ENCODE assay signal across 8 cellular contexts in genomic region chr6:148761532-148761951, GRCh38. TPM values are rescaled to one million over a fixed set of nuclear protein-coding genes. Genes with fewer than 3 reads are reported as not detected.
DNase-seq lines count a peak whose midpoint lies in the region; ATAC-seq and TF ChIP-seq lines count a peak whose summit lies in the region.

No MANE protein-coding gene starts in this region.

- H3K27ac ChIP-seq in HEK293 (ENCODE audit: extremely low read depth, low read depth, low read length): peak overlapping the region; percentile 51; the same call in 1 of the 2 replicates
- peak overlapping the region; percentile 74 for H3K27ac ChIP-seq in fibroblast of lung (ENCODE audit: insufficient read depth, low read length)

- H3K27me3 ChIP-seq in fibroblast of lung (ENCODE audit: control insufficient read depth, insufficient read depth, low read length): no peaks in the 10 kb centered on the region

- H3K79me2 ChIP-seq in fibroblast of lung (ENCODE audit: control insufficient read depth, insufficient read depth, low read length): no peaks in the 10 kb centered on the region

- H4K20me1 ChIP-seq in fibroblast of lung (ENCODE audit: control insufficient read depth, extremely low read depth, insufficient read depth, low read length): no peaks in the 10 kb centered on the region

- no peak for TF ChIP-seq CTCF in HEK293 (tag by site-specific recombination; IDR thresholded peaks at IDR 0.05)
- TF ChIP-seq CTCF in fibroblast of lung (conservative IDR thresholded peaks at IDR 0.05 in 1 of 2, IDR thresholded peaks at IDR 0.05 in 1 of 2; ENCODE audit: low read depth in 1 of 2, low read length in 2 of 2): no peak

- H3K9me3 ChIP-seq in HEK293 (ENCODE audit: control insufficient read depth, insufficient read depth, low read depth, low read length) (no peaks in the 10 kb centered on the region), fibroblast of lung (ENCODE audit: control insufficient read depth, insufficient read depth, low read depth, low read length) (no peaks in the 10 kb centered on the region)

- H2AFZ ChIP-seq in fibroblast of lung (ENCODE audit: low read length): peak overlapping the region; percentile 16

- H3K4me3 ChIP-seq in HEK293 (ENCODE audit: low read depth, low read length) (no peak overlapping the region), fibroblast of lung (replicated peaks in 1 of 4; ENCODE audit: control extremely low read depth in 1 of 4, insufficient read depth in 1 of 4, low read depth in 3 of 4, low read length in 4 of 4) (peak overlapping the region; percentile 35 to 47 (median 40))

- CTCF ChIA-PET in HEK293 (lab: Yijun Ruan, JAX): interaction anchor here (1.1 kb wide), 1 partner anchor 16 kb away, joined by 3 read pairs; no protein-coding TSS in a partner anchor

- peak overlapping the region; percentile 32 for H3K9ac ChIP-seq in fibroblast of lung (ENCODE audit: insufficient read depth, low read length)

- peaks cover 30% of the 10 kb centered on the region for H3K4me1 ChIP-seq in HEK293 (ENCODE audit: control insufficient read depth, insufficient read depth, low read length)
- H3K4me1 ChIP-seq in fibroblast of lung (ENCODE audit: control insufficient read depth, extremely low read depth, insufficient read depth, low read length): peaks cover 12% of the 10 kb centered on the region

- ATAC-seq in sciatic nerve (peak; percentile 57), HG02678 (IDR thresholded peaks at IDR 0.05; ENCODE audit: unreplicated experiment) (no peak), HG03457 (IDR thresholded peaks at IDR 0.05; ENCODE audit: unreplicated experiment) (no peak)

- intact Hi-C loops in sciatic nerve (cut with DNase I): no loop called here

- H3K36me3 ChIP-seq in HEK293 (ENCODE audit: control insufficient read depth in 2 of 2, insufficient read depth in 1 of 2, low read length in 2 of 2): no peaks in the 10 kb centered on the region
- no peaks in the 10 kb centered on the region for H3K36me3 ChIP-seq in fibroblast of lung (ENCODE audit: control insufficient read depth, insufficient read depth, low read length)

- POLR2A ChIA-PET in HEK293 (lab: Yijun Ruan, JAX): interaction anchor here (0.7 to 1.1 kb wide), 2 partner anchors 10 to 25 kb away, joined by 3 read pairs; no protein-coding TSS in a partner anchor

- DNase-seq in T-helper 9 cell (peak; percentile 41), fibroblast of lung (ENCODE audit: low read depth in 2 of 2) (peak in 1 of 2 donors; percentile 60), sciatic nerve (ENCODE audit: low spot score) (no peak), NCI-H2029 treated with DMSO at 0.1 percent for 48 hours (lab: John Stamatoyannopoulos, UW) (no peak), NCI-H2171 treated with DMSO at 0.1 percent for 48 hours (lab: John Stamatoyannopoulos, UW) (no peak)

- H3K4me2 ChIP-seq in fibroblast of lung (ENCODE audit: extremely low read depth, insufficient read depth, low read length): peak overlapping the region; percentile 98

TF ChIP-seq in HEK293, 187 proteins besides CTCF, POLR2A, EP300 and RAD21:
- TF ChIP-seq ZIC2 (tag by site-specific recombination; IDR thresholded peaks at IDR 0.05) (no peak), ZNF521 (tag by site-specific recombination; IDR thresholded peaks at IDR 0.05) (no peak), ZNF341 (tag by site-specific recombination; IDR thresholded peaks at IDR 0.05; ENCODE audit: low read depth) (peak; percentile 63), GLIS1 (tag by site-specific recombination; IDR thresholded peaks at IDR 0.05) (peak; percentile 71)

RNA-seq across cellular contexts. Expression of gene UST, which starts 14.7 kb away (rescaled TPM):
- total RNA-seq in fibroblast of lung (19.5 and 20.0 TPM in 2 replicates), sciatic nerve (33.1 TPM)
- 6.8 and 9.7 TPM in 2 replicates for polyA plus RNA-seq in fibroblast of lung
- polyA plus RNA-seq in fibroblast of lung (2012): 6.2 and 7.6 TPM in 2 replicates
- 3.1 and 12.2 TPM in 2 replicates for polyA minus RNA-seq in fibroblast of lung (ENCODE audit: low replicate concordance)
